Comparison of ENCODE assay signal across 1 cellular context in the genomic region with DNA sequence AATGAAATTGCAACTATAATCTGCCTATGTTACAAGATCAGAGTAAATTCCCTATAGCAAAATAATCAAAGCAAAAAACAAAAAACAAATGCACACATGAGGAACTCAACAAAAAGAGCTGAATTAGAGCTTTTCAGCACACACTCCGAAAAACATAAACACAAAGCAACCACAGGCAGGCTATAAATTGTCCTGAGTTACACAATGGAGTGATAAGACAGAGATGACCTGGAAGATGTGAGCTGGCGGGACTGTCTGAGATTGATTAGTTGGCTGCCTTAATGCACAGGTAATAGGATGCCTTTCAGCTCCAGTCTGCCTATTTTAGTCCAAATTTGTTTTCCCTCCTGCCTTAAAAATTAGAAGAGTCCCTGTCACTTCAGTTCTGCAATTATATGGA.
TF ChIP-seq lines count a peak whose summit lies in the region.

No MANE protein-coding gene starts in this region.

TF ChIP-seq in GM23338, 12 proteins besides CTCF, POLR2A, EP300 and RAD21 (continued from another document):
- TF ChIP-seq, protein P1, sequence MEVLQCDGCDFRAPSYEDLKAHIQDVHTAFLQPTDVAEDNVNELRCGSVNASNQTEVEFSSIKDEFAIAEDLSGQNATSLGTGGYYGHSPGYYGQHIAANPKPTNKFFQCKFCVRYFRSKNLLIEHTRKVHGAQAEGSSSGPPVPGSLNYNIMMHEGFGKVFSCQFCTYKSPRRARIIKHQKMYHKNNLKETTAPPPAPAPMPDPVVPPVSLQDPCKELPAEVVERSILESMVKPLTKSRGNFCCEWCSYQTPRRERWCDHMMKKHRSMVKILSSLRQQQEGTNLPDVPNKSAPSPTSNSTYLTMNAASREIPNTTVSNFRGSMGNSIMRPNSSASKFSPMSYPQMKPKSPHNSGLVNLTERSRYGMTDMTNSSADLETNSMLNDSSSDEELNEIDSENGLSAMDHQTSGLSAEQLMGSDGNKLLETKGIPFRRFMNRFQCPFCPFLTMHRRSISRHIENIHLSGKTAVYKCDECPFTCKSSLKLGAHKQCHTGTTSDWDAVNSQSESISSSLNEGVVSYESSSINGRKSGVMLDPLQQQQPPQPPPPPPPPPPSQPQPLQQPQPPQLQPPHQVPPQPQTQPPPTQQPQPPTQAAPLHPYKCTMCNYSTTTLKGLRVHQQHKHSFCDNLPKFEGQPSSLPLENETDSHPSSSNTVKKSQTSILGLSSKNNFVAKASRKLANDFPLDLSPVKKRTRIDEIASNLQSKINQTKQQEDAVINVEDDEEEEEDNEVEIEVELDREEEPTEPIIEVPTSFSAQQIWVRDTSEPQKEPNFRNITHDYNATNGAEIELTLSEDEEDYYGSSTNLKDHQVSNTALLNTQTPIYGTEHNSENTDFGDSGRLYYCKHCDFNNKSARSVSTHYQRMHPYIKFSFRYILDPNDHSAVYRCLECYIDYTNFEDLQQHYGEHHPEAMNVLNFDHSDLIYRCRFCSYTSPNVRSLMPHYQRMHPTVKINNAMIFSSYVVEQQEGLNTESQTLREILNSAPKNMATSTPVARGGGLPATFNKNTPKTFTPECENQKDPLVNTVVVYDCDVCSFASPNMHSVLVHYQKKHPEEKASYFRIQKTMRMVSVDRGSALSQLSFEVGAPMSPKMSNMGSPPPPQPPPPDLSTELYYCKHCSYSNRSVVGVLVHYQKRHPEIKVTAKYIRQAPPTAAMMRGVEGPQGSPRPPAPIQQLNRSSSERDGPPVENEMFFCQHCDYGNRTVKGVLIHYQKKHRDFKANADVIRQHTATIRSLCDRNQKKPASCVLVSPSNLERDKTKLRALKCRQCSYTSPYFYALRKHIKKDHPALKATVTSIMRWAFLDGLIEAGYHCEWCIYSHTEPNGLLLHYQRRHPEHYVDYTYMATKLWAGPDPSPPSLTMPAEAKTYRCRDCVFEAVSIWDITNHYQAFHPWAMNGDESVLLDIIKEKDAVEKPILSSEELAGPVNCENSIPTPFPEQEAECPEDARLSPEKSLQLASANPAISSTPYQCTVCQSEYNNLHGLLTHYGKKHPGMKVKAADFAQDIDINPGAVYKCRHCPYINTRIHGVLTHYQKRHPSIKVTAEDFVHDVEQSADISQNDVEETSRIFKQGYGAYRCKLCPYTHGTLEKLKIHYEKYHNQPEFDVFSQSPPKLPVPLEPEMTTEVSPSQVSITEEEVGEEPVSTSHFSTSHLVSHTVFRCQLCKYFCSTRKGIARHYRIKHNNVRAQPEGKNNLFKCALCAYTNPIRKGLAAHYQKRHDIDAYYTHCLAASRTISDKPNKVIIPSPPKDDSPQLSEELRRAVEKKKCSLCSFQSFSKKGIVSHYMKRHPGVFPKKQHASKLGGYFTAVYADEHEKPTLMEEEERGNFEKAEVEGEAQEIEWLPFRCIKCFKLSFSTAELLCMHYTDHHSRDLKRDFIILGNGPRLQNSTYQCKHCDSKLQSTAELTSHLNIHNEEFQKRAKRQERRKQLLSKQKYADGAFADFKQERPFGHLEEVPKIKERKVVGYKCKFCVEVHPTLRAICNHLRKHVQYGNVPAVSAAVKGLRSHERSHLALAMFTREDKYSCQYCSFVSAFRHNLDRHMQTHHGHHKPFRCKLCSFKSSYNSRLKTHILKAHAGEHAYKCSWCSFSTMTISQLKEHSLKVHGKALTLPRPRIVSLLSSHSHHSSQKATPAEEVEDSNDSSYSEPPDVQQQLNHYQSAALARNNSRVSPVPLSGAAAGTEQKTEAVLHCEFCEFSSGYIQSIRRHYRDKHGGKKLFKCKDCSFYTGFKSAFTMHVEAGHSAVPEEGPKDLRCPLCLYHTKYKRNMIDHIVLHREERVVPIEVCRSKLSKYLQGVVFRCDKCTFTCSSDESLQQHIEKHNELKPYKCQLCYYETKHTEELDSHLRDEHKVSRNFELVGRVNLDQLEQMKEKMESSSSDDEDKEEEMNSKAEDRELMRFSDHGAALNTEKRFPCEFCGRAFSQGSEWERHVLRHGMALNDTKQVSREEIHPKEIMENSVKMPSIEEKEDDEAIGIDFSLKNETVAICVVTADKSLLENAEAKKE (CRISPR knock-in tag; IDR thresholded peaks at IDR 0.05) = no peak
- no peak for TF ChIP-seq CREB1 (CRISPR knock-in tag; IDR thresholded peaks at IDR 0.05; ENCODE audit: low read depth)
- no peak for TF ChIP-seq STAT1 (IDR thresholded peaks at IDR 0.05; ENCODE audit: unreplicated experiment)
- TF ChIP-seq ZNF114 (CRISPR knock-in tag; IDR thresholded peaks at IDR 0.05) = no peak
- TF ChIP-seq, protein P2, sequence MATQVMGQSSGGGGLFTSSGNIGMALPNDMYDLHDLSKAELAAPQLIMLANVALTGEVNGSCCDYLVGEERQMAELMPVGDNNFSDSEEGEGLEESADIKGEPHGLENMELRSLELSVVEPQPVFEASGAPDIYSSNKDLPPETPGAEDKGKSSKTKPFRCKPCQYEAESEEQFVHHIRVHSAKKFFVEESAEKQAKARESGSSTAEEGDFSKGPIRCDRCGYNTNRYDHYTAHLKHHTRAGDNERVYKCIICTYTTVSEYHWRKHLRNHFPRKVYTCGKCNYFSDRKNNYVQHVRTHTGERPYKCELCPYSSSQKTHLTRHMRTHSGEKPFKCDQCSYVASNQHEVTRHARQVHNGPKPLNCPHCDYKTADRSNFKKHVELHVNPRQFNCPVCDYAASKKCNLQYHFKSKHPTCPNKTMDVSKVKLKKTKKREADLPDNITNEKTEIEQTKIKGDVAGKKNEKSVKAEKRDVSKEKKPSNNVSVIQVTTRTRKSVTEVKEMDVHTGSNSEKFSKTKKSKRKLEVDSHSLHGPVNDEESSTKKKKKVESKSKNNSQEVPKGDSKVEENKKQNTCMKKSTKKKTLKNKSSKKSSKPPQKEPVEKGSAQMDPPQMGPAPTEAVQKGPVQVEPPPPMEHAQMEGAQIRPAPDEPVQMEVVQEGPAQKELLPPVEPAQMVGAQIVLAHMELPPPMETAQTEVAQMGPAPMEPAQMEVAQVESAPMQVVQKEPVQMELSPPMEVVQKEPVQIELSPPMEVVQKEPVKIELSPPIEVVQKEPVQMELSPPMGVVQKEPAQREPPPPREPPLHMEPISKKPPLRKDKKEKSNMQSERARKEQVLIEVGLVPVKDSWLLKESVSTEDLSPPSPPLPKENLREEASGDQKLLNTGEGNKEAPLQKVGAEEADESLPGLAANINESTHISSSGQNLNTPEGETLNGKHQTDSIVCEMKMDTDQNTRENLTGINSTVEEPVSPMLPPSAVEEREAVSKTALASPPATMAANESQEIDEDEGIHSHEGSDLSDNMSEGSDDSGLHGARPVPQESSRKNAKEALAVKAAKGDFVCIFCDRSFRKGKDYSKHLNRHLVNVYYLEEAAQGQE (IDR thresholded peaks at IDR 0.05; ENCODE audit: unreplicated experiment) = no peak
- TF ChIP-seq EZH2 (IDR thresholded peaks at IDR 0.05; ENCODE audit: low read depth, unreplicated experiment) = no peak
- no peak for TF ChIP-seq EZH2phosphoT487 (IDR thresholded peaks at IDR 0.05; ENCODE audit: unreplicated experiment)
TF ChIP-seq in GM23338: peak in this region for 0.
